In the genomic region with DNA sequence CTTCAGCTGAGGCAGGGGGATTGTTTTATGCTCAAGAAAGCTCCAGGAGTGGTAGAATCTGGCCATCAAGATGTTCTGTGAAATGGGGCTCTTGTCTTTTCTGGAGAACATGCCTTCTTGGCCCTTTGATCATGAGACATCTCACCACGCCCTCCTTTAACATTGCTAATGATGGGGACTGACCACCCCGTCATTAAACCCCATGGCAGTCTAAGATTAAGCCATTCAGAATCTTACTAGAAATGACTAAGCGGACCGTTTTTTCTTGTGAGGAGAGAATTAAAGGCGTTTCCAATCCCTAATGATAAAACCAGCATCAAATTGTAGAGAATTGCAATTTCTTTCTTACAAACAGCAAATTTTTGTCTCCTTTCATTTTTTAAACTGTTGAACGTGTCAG, we compare ENCODE assay signal across 12 cellular contexts.
DNase-seq lines count a peak whose midpoint lies in the region; ATAC-seq and TF ChIP-seq lines count a peak whose summit lies in the region.
"Had no signal": no experiment of that assay in that cellular context is flagged by ENCODE, and none has a peak within 500 bp of the region (broad histone marks: within the 10 kb centered on the region; RNA-seq: fewer than 3 reads in every experiment).

No MANE protein-coding gene starts in this region.

- H3K36me3 ChIP-seq in SJSA1 (no peaks in the 10 kb centered on the region), psoas muscle (ENCODE audit: insufficient read depth in 1 of 2, low read depth in 1 of 2) (no peaks in the 10 kb centered on the region)
- H3K36me3 ChIP-seq: neural progenitor cell had no signal

- no peak for ATAC-seq in psoas muscle

- no peaks in the 10 kb centered on the region for H3K9me3 Mint-ChIP-seq in activated T-cell treated with anti-CD3 and anti-CD28 coated beads, Interleukin-2, amount 50 U/mL, for 24 hours
- H3K9me3 Mint-ChIP-seq: T-helper 2 cell treated with Interferon-gamma antibody and Interleukin-4, amounts not matched to agents 5 μg/mL and 100 μg/mL, for 36 hours had no signal

- H3K4me3 Mint-ChIP-seq in activated T-cell treated with anti-CD3 and anti-CD28 coated beads, Interleukin-2, amount 50 U/mL, for 24 hours = no peak overlapping the region
- H3K4me3 Mint-ChIP-seq: activated naive CD8-positive, alpha-beta T cell; neural progenitor cell; T-helper 2 cell treated with Interferon-gamma antibody and Interleukin-4, amounts not matched to agents 5 μg/mL and 100 μg/mL, for 36 hours had no signal

- peak overlapping the region; percentile 92 for H3K27ac ChIP-seq in SJSA1
- peak overlapping the region; percentile 73 for H3K27ac ChIP-seq in psoas muscle
- H3K27ac ChIP-seq: neural progenitor cell had no signal

- DNase-seq in A172 (ENCODE audit: low spot score) = peak; percentile 82
- DNase-seq in SJSA1 (ENCODE audit: low read depth in 1 of 2, low spot score in 2 of 2) = peak in 1 of 2 experiments; percentile 75
- DNase-seq in fibroblast of mammary gland (ENCODE audit: low read depth) = peak; percentile 91
- no peak for DNase-seq in psoas muscle
- no peak for DNase-seq in foreskin melanocyte
- DNase-seq in activated T-cell treated with anti-CD3 and anti-CD28 coated beads, Interleukin-2, amount 50 U/mL, for 24 hours = no peak
- DNase-seq in activated T-cell treated with anti-CD3 and anti-CD28 coated beads for 4 hours = no peak
- no peak for DNase-seq in GM20000 (ENCODE audit: low spot score)
- DNase-seq: stimulated activated CD4-positive, alpha-beta T cell treated with anti-CD3 and anti-CD28 coated beads, Interleukin-4, amount 100 ng/mL, for 24 hours had no signal

- H3K36me3 Mint-ChIP-seq in activated T-cell treated with anti-CD3 and anti-CD28 coated beads, Interleukin-2, amount 50 U/mL, for 24 hours (ENCODE audit: low read depth) = no peaks in the 10 kb centered on the region
- H3K36me3 Mint-ChIP-seq: activated naive CD8-positive, alpha-beta T cell had no signal

- no peak overlapping the region for H3K27ac Mint-ChIP-seq in activated T-cell treated with anti-CD3 and anti-CD28 coated beads, Interleukin-2, amount 50 U/mL, for 24 hours
- H3K27ac Mint-ChIP-seq: activated naive CD8-positive, alpha-beta T cell; T-helper 2 cell treated with Interferon-gamma antibody and Interleukin-4, amounts not matched to agents 5 μg/mL and 100 μg/mL, for 36 hours had no signal

- peaks cover 87% of the 10 kb centered on the region for H3K4me1 ChIP-seq in SJSA1 (replicated peaks)
- H3K4me1 ChIP-seq in psoas muscle = peaks cover 9% of the 10 kb centered on the region
- H3K4me1 ChIP-seq: neural progenitor cell had no signal

- peaks cover 90% of the 10 kb centered on the region for H3K27me3 Mint-ChIP-seq in activated T-cell treated with anti-CD3 and anti-CD28 coated beads, Interleukin-2, amount 50 U/mL, for 24 hours

- WGBS in psoas muscle, 3 donors = 62 to 63% (median 63%) methylated on average over 6 of the region's 6 CpGs

- no peaks in the 10 kb centered on the region for H3K27me3 ChIP-seq in SJSA1 (replicated peaks)
- H3K27me3 ChIP-seq in psoas muscle (ENCODE audit: insufficient read depth in 3 of 3, low read length in 2 of 3) = peaks cover 0 to 12% (median 3%) of the 10 kb centered on the region in 3 donors
- H3K27me3 ChIP-seq: neural progenitor cell had no signal

- intact Hi-C loops in psoas muscle (cut with DNase I) = no loop called here

- no peaks in the 10 kb centered on the region for H3K4me1 Mint-ChIP-seq in activated T-cell treated with anti-CD3 and anti-CD28 coated beads, Interleukin-2, amount 50 U/mL, for 24 hours (ENCODE audit: low read depth)

- H3K4me3 ChIP-seq in SJSA1 = no peak overlapping the region
- no peak overlapping the region for H3K4me3 ChIP-seq in fibroblast of mammary gland (ENCODE audit: control insufficient read depth, low read depth, low read length)
- H3K4me3 ChIP-seq in psoas muscle = no peak overlapping the region
- H3K4me3 ChIP-seq: neural progenitor cell had no signal

- TF ChIP-seq CTCF in fibroblast of mammary gland (conservative IDR thresholded peaks at IDR 0.05; ENCODE audit: control insufficient read depth, insufficient read depth, low read depth, low read length) (no peak), psoas muscle (IDR thresholded peaks at IDR 0.05) (no peak), GM20000 (IDR thresholded peaks at IDR 0.05; ENCODE audit: extremely low read depth, missing control alignments) (no peak)

- H3K9me3 ChIP-seq in SJSA1 (replicated peaks) = 0 out of 2 replicates have a peak, but pooled peaks cover 3% of the 10 kb centered on the region
- H3K9me3 ChIP-seq in psoas muscle = no peaks in the 10 kb centered on the region

Comparison
In these comparisons a context has a peak if more than half of its experiments do, and no peak if none do; other contexts are left out.
1. DNase-seq: peak in A172 (single experiment) and fibroblast of mammary gland (single experiment); none in psoas muscle (0 of 2), foreskin melanocyte (single experiment), activated T-cell treated with anti-CD3 and anti-CD28 coated beads, Interleukin-2, amount 50 U/mL, for 24 hours (single experiment), activated T-cell treated with anti-CD3 and anti-CD28 coated beads for 4 hours (single experiment) and GM20000 (single experiment).